9 cellular contexts compared by ENCODE assay signal in the genomic region with DNA sequence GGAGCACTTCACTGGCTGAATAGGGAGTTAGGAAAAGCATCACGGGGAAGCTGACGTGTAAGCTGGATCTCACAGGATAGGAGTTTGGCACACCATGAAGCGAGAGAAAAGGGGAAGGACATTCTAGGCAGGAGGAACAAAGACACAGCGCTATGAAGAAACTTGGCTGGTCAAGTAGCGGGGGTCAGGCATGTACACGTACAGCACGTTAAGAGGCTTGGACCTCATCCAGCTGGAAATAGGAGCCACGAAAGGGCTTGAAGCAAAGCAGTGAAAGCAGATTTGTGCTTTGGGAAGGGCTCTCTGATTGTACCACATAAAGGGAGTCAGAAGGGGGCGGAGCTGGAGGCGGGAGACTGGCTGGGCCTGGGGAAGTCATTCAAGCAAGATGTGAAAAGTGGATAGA. TPM values are rescaled to one million over a fixed set of nuclear protein-coding genes. Genes with fewer than 3 reads are reported as not detected.
DNase-seq lines count a peak whose midpoint lies in the region; ATAC-seq, FAIRE-seq and TF ChIP-seq lines count a peak whose summit lies in the region.
"Had no signal": no experiment of that assay in that cellular context is flagged by ENCODE, and none has a peak within 500 bp of the region (broad histone marks: within the 10 kb centered on the region; RNA-seq: fewer than 3 reads in every experiment).

No MANE protein-coding gene starts in this region.

- H3K27ac ChIP-seq in testis, result no peak overlapping the region

- H3K4me3 ChIP-seq in bronchial epithelial cell (ENCODE audit: low read depth, low read length), result no peak overlapping the region
- H3K4me3 ChIP-seq in testis, result no peak overlapping the region
- H3K4me3 ChIP-seq: prostate gland had no signal

- H3K36me3 ChIP-seq in bronchial epithelial cell (ENCODE audit: control insufficient read depth, insufficient read depth, low read length) (no peaks in the 10 kb centered on the region), testis (ENCODE audit: low read depth, missing control alignments) (no peaks in the 10 kb centered on the region)
- H3K36me3 ChIP-seq: prostate gland had no signal

- no peaks in the 10 kb centered on the region for H3K9me3 ChIP-seq in testis
- H3K9me3 ChIP-seq: prostate gland had no signal

- FAIRE-seq in bronchial epithelial cell (lab: Jason Lieb, UNC), result no peak

- H3K4me1 ChIP-seq in testis, result no peaks in the 10 kb centered on the region
- H3K4me1 ChIP-seq: prostate gland had no signal

- 50 to 64% methylated on average over 10 of the region's 10 CpGs for WGBS in testis, 2 donors

- TF ChIP-seq CTCF in bronchial epithelial cell (IDR thresholded peaks at IDR 0.05; ENCODE audit: insufficient read depth, low read length, severe bottlenecking) (no peak), testis (IDR thresholded peaks at IDR 0.05) (no peak)

- no peak for TF ChIP-seq POLR2A in testis (IDR thresholded peaks at IDR 0.05)

- DNase-seq in NCI-H1092 treated with DMSO at 0.1 percent for 48 hours (lab: John Stamatoyannopoulos, UW) (peak; percentile 8), bronchial epithelial cell (ENCODE audit: low read depth) (peak; percentile 72), inferior parietal cortex (ENCODE audit: extremely low spot score) (peak; percentile 9), testis (peak; percentile 32), GM19238 (ENCODE audit: insufficient read length, low spot score) (no peak)
- no peak for DNase-seq in activated CD8-positive, alpha-beta memory T cell treated with anti-CD3 and anti-CD28 coated beads for 24 hours
- DNase-seq: activated naive CD8-positive, alpha-beta T cell treated with anti-CD3 and anti-CD28 coated beads, Interleukin-2, amount 50 U/mL, for 24 hours had no signal

- no peaks in the 10 kb centered on the region for H3K27me3 ChIP-seq in bronchial epithelial cell (ENCODE audit: control insufficient read depth, insufficient read depth, low read length)
- no peaks in the 10 kb centered on the region for H3K27me3 ChIP-seq in testis

- intact Hi-C loops in testis (cut with DNase I; ENCODE audit: low total_unique reads), result no loop called here

- ATAC-seq in HG02588 (IDR thresholded peaks at IDR 0.05; ENCODE audit: unreplicated experiment), result no peak
- ATAC-seq: activated naive CD8-positive, alpha-beta T cell treated with anti-CD3 and anti-CD28 coated beads, Interleukin-2, amount 50 U/mL, for 24 hours had no signal

RNA-seq across cellular contexts. Expression of gene GALNT8, which starts 19.6 kb away (rescaled TPM):
- total RNA-seq in bronchial epithelial cell (0.13 TPM in 1 of 2 replicates, not detected in the other), testis (10 to 100 TPM in 1 of 2 donors, 1 to 10 TPM in 1; 7.4 to 16.0 TPM)
- polyA plus RNA-seq in testis (ENCODE audit: insufficient read depth, low read depth, low replicate concordance), result 31.1 TPM

RNA-seq across cellular contexts. Expression of gene NDUFA9, which starts 51.7 kb away (rescaled TPM):
- total RNA-seq in bronchial epithelial cell, result 31.6 and 36.9 TPM in 2 replicates
- total RNA-seq in testis, result 10 to 100 TPM; 19.0 to 23.4 TPM
- 46.7 TPM for polyA plus RNA-seq in testis (ENCODE audit: insufficient read depth, low read depth, low replicate concordance)

RNA-seq across cellular contexts. Expression of gene AKAP3, which starts 51.8 kb away (rescaled TPM):
- 0.53 and 2.0 TPM in 2 replicates for total RNA-seq in bronchial epithelial cell
- total RNA-seq in testis, result 100 to 1,000 TPM in 1 of 2 donors, 10 to 100 TPM in 1; 71.0 to 145 TPM
- 251 TPM for polyA plus RNA-seq in testis (ENCODE audit: insufficient read depth, low read depth, low replicate concordance)

Comparison
In these comparisons a context has a peak if more than half of its experiments do, and no peak if none do; other contexts are left out.
1. DNase-seq: peak in NCI-H1092 treated with DMSO at 0.1 percent for 48 hours (single experiment), bronchial epithelial cell (single experiment), inferior parietal cortex (single experiment) and testis (single experiment); none in activated CD8-positive, alpha-beta memory T cell treated with anti-CD3 and anti-CD28 coated beads for 24 hours (single experiment) and GM19238 (single experiment).
2. RNA of gene AKAP3, which starts 51.8 kb away (total RNA-seq): 71.0 to 145 TPM in testis; 0.53 to 2.0 TPM in bronchial epithelial cell; every median in the first group is over 10 times any median in the second.